Comparison of ENCODE assay signal across 10 cellular contexts in the genomic region with DNA sequence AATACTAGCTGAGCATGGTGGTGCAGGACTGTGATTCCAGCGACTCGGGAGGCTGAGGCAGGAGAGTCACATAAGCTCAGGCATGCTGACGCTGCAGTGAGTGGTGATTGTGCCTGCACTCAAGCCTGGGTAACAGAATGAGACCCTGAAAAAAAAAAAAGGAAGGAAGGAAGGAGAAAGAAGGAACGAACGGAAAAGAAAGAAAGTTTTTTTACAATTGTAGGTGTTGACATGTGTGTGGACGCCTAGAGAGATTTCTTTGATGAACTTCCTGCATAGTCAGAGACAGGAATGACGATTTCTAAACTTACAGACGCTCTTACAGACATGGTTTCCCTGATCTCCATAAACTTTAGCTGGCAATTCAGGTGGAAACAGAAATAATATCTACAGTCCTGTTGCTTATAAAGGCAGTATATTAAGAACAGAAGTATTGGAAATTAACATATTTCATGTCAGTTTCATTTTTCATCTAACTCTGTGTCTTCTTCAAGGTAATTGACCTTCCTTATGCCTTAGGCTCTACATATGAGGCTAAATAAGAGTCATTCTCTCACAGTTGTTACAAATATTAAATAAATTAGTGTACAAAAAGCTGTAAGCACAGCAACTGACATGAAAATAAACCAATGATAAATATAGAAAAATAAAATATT. TPM values are rescaled to one million over a fixed set of nuclear protein-coding genes. Genes with fewer than 3 reads are reported as not detected.
DNase-seq lines count a peak whose midpoint lies in the region; ATAC-seq lines count a peak whose summit lies in the region.
"Had no signal": no experiment of that assay in that cellular context is flagged by ENCODE, and none has a peak within 500 bp of the region (broad histone marks: within the 10 kb centered on the region; RNA-seq: fewer than 3 reads in every experiment).

No MANE protein-coding gene starts in this region.

- peak overlapping the region; percentile 36 for H3K4me3 ChIP-seq in mononuclear cell (ENCODE audit: low read length)
- H3K4me3 ChIP-seq: uterus had no signal

- peak; percentile 30 for ATAC-seq in GM21390 (IDR thresholded peaks at IDR 0.05; ENCODE audit: unreplicated experiment)
- ATAC-seq in HG02840 (IDR thresholded peaks at IDR 0.05; ENCODE audit: low FRiP score, unreplicated experiment) = no peak

- H3K9me3 ChIP-seq in mononuclear cell (ENCODE audit: low read depth, low read length) = no peaks in the 10 kb centered on the region
- H3K9me3 ChIP-seq: uterus had no signal

- POLR2A ChIA-PET in activated CD4-positive, alpha-beta memory T cell treated with anti-CD3 and anti-CD28 coated beads, Interleukin-2, amount 10 ng/mL, durations not matched to agents 7 days and 5 days (lab: Charles Lee) = interaction anchor here (0.9 to 7.5 kb wide), 8 partner anchors 8 to 194 kb away, joined by 3 to 196 read pairs (median 7); a partner anchor contains a TSS

- peak; percentile 52 for DNase-seq in GF-D8 (lab: John Stamatoyannopoulos, UW)
- no peak for DNase-seq in activated CD4-positive, alpha-beta memory T cell treated with anti-CD3 and anti-CD28 coated beads, Interleukin-2, amount 10 ng/mL, durations not matched to agents 7 days and 5 days
- no peak for DNase-seq in NCI-H510A treated with DMSO at 0.1 percent for 48 hours (lab: John Stamatoyannopoulos, UW)
- no peak for DNase-seq in activated gamma-delta T cell (lab: John Stamatoyannopoulos, UW)
- DNase-seq: activated CD8-positive, alpha-beta memory T cell treated with anti-CD3 and anti-CD28 coated beads, Interleukin-2, amount 50 U/mL, for 48 hours; HCEC 1CT; uterus had no signal

- peaks cover 59% of the 10 kb centered on the region for H3K4me1 Mint-ChIP-seq in activated CD4-positive, alpha-beta memory T cell treated with anti-CD3 and anti-CD28 coated beads, Interleukin-2, amount 10 ng/mL, durations not matched to agents 7 days and 5 days

- H3K4me3 Mint-ChIP-seq in activated CD4-positive, alpha-beta memory T cell treated with anti-CD3 and anti-CD28 coated beads, Interleukin-2, amount 10 ng/mL, durations not matched to agents 7 days and 5 days = peak overlapping the region; percentile 80

- no peaks in the 10 kb centered on the region for H3K27me3 ChIP-seq in mononuclear cell (ENCODE audit: insufficient read depth, low read length)
- H3K27me3 ChIP-seq: uterus had no signal

- H3K9me3 Mint-ChIP-seq in activated CD4-positive, alpha-beta memory T cell treated with anti-CD3 and anti-CD28 coated beads, Interleukin-2, amount 10 ng/mL, durations not matched to agents 7 days and 5 days = peaks cover 16% of the 10 kb centered on the region

- CTCF ChIA-PET in activated CD4-positive, alpha-beta memory T cell treated with anti-CD3 and anti-CD28 coated beads, Interleukin-2, amount 10 ng/mL, durations not matched to agents 7 days and 5 days (lab: Charles Lee) = interaction anchor here (1.4 to 2.2 kb wide), 4 partner anchors 8 to 196 kb away, joined by 6 to 12 read pairs (median 9); no protein-coding TSS in a partner anchor

- H3K36me3 Mint-ChIP-seq in activated CD4-positive, alpha-beta memory T cell treated with anti-CD3 and anti-CD28 coated beads, Interleukin-2, amount 10 ng/mL, durations not matched to agents 7 days and 5 days (ENCODE audit: low read depth) = peaks cover 62% of the 10 kb centered on the region

- H3K4me1 ChIP-seq in mononuclear cell (ENCODE audit: insufficient read depth, low read length) = peaks cover 30% of the 10 kb centered on the region
- H3K4me1 ChIP-seq: uterus had no signal

- peak overlapping the region; percentile 81 for H3K27ac Mint-ChIP-seq in activated CD4-positive, alpha-beta memory T cell treated with anti-CD3 and anti-CD28 coated beads, Interleukin-2, amount 10 ng/mL, durations not matched to agents 7 days and 5 days

- H3K27me3 Mint-ChIP-seq in activated CD4-positive, alpha-beta memory T cell treated with anti-CD3 and anti-CD28 coated beads, Interleukin-2, amount 10 ng/mL, durations not matched to agents 7 days and 5 days = no peaks in the 10 kb centered on the region

RNA-seq across cellular contexts. Expression of a gene that starts 4.1 kb away (rescaled TPM):
- 10 to 100 TPM; 87.1 to 91.0 TPM for total RNA-seq in activated CD4-positive, alpha-beta memory T cell treated with anti-CD3 and anti-CD28 coated beads, Interleukin-2, amount 10 ng/mL, durations not matched to agents 7 days and 5 days
- total RNA-seq in mononuclear cell = 149 TPM
